2 cellular contexts compared by ENCODE assay signal in genomic region chr2:166103277-166103676, GRCh38. TPM values are rescaled to one million over a fixed set of nuclear protein-coding genes. Genes with fewer than 3 reads are reported as not detected.
"Had no signal": no experiment of that assay in that cellular context is flagged by ENCODE, and none has a peak within 500 bp of the region (broad histone marks: within the 10 kb centered on the region; RNA-seq: fewer than 3 reads in every experiment).

No MANE protein-coding gene starts in this region.

RNA-seq across cellular contexts. Expression of gene SCN1A, which starts 24.5 kb away (rescaled TPM):
- total RNA-seq: G401, GM12878 had no signal
- polyA plus RNA-seq: GM12878 had no signal
